Comparison of ENCODE assay signal across 1 cellular context in genomic region chr1:67618285-67619018, GRCh38.
TF ChIP-seq lines count a peak whose summit lies in the region.

No MANE protein-coding gene starts in this region.

TF ChIP-seq in GM23338, 12 proteins besides CTCF, POLR2A, EP300 and RAD21 (continued from another document):
- TF ChIP-seq, protein P1, sequence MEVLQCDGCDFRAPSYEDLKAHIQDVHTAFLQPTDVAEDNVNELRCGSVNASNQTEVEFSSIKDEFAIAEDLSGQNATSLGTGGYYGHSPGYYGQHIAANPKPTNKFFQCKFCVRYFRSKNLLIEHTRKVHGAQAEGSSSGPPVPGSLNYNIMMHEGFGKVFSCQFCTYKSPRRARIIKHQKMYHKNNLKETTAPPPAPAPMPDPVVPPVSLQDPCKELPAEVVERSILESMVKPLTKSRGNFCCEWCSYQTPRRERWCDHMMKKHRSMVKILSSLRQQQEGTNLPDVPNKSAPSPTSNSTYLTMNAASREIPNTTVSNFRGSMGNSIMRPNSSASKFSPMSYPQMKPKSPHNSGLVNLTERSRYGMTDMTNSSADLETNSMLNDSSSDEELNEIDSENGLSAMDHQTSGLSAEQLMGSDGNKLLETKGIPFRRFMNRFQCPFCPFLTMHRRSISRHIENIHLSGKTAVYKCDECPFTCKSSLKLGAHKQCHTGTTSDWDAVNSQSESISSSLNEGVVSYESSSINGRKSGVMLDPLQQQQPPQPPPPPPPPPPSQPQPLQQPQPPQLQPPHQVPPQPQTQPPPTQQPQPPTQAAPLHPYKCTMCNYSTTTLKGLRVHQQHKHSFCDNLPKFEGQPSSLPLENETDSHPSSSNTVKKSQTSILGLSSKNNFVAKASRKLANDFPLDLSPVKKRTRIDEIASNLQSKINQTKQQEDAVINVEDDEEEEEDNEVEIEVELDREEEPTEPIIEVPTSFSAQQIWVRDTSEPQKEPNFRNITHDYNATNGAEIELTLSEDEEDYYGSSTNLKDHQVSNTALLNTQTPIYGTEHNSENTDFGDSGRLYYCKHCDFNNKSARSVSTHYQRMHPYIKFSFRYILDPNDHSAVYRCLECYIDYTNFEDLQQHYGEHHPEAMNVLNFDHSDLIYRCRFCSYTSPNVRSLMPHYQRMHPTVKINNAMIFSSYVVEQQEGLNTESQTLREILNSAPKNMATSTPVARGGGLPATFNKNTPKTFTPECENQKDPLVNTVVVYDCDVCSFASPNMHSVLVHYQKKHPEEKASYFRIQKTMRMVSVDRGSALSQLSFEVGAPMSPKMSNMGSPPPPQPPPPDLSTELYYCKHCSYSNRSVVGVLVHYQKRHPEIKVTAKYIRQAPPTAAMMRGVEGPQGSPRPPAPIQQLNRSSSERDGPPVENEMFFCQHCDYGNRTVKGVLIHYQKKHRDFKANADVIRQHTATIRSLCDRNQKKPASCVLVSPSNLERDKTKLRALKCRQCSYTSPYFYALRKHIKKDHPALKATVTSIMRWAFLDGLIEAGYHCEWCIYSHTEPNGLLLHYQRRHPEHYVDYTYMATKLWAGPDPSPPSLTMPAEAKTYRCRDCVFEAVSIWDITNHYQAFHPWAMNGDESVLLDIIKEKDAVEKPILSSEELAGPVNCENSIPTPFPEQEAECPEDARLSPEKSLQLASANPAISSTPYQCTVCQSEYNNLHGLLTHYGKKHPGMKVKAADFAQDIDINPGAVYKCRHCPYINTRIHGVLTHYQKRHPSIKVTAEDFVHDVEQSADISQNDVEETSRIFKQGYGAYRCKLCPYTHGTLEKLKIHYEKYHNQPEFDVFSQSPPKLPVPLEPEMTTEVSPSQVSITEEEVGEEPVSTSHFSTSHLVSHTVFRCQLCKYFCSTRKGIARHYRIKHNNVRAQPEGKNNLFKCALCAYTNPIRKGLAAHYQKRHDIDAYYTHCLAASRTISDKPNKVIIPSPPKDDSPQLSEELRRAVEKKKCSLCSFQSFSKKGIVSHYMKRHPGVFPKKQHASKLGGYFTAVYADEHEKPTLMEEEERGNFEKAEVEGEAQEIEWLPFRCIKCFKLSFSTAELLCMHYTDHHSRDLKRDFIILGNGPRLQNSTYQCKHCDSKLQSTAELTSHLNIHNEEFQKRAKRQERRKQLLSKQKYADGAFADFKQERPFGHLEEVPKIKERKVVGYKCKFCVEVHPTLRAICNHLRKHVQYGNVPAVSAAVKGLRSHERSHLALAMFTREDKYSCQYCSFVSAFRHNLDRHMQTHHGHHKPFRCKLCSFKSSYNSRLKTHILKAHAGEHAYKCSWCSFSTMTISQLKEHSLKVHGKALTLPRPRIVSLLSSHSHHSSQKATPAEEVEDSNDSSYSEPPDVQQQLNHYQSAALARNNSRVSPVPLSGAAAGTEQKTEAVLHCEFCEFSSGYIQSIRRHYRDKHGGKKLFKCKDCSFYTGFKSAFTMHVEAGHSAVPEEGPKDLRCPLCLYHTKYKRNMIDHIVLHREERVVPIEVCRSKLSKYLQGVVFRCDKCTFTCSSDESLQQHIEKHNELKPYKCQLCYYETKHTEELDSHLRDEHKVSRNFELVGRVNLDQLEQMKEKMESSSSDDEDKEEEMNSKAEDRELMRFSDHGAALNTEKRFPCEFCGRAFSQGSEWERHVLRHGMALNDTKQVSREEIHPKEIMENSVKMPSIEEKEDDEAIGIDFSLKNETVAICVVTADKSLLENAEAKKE (CRISPR knock-in tag; IDR thresholded peaks at IDR 0.05) = no peak
TF ChIP-seq in GM23338: peak in this region for 0.
